Comparison of ENCODE assay signal across 1 cellular context in the genomic region with DNA sequence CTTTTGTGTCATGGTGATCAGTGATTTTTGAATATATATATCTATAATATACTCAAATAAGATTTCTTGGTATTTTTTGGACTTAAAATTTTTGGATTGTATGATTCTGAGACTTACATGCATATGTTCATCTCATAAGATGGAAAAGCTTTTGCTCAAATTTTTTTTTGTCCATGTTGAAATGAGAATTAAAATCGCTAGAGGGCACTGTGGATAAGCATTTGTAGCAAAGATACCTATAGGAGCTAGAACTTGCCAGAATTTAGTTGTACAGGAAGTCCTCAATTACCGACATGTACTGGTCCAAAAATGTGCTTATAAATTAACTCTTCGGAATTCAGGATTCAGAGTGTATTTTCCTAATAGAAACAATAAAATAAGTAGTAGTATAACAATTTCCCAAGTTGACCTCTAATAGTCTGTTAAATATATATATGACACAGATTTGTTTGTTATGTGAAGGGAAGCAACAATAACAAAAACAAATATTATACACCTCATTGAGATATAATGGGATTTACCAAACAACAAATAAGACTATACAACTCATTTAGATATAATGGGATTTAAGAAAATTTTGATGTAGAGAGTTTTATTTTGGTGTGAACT.
TF ChIP-seq lines count a peak whose summit lies in the region.

No MANE protein-coding gene starts in this region.

TF ChIP-seq in GM12878, 131 proteins besides CTCF, POLR2A, EP300 and RAD21 (continued from another document):
- TF ChIP-seq PRDM15 (CRISPR knock-in tag; IDR thresholded peaks at IDR 0.05) (no peak), POU2F2 (IDR thresholded peaks at IDR 0.05; ENCODE audit: borderline replicate concordance, low read depth, low read length) (no peak), PAX8 (IDR thresholded peaks at IDR 0.05) (no peak), ESRRA (IDR thresholded peaks at IDR 0.05; ENCODE audit: low read length) (no peak), SMAD5 (IDR thresholded peaks at IDR 0.05; ENCODE audit: low read depth) (no peak), PML (IDR thresholded peaks at IDR 0.05; ENCODE audit: low read length) (no peak), BCL3 (IDR thresholded peaks at IDR 0.05; ENCODE audit: borderline replicate concordance, insufficient read depth, low read depth, low read length, poor library complexity, severe bottlenecking) (no peak), SP1 (IDR thresholded peaks at IDR 0.05; ENCODE audit: low read depth, low read length) (no peak), ASH2L (IDR thresholded peaks at IDR 0.05; ENCODE audit: borderline replicate concordance, low read depth) (no peak), NBN (IDR thresholded peaks at IDR 0.05) (no peak)
- TF ChIP-seq, protein P1, sequence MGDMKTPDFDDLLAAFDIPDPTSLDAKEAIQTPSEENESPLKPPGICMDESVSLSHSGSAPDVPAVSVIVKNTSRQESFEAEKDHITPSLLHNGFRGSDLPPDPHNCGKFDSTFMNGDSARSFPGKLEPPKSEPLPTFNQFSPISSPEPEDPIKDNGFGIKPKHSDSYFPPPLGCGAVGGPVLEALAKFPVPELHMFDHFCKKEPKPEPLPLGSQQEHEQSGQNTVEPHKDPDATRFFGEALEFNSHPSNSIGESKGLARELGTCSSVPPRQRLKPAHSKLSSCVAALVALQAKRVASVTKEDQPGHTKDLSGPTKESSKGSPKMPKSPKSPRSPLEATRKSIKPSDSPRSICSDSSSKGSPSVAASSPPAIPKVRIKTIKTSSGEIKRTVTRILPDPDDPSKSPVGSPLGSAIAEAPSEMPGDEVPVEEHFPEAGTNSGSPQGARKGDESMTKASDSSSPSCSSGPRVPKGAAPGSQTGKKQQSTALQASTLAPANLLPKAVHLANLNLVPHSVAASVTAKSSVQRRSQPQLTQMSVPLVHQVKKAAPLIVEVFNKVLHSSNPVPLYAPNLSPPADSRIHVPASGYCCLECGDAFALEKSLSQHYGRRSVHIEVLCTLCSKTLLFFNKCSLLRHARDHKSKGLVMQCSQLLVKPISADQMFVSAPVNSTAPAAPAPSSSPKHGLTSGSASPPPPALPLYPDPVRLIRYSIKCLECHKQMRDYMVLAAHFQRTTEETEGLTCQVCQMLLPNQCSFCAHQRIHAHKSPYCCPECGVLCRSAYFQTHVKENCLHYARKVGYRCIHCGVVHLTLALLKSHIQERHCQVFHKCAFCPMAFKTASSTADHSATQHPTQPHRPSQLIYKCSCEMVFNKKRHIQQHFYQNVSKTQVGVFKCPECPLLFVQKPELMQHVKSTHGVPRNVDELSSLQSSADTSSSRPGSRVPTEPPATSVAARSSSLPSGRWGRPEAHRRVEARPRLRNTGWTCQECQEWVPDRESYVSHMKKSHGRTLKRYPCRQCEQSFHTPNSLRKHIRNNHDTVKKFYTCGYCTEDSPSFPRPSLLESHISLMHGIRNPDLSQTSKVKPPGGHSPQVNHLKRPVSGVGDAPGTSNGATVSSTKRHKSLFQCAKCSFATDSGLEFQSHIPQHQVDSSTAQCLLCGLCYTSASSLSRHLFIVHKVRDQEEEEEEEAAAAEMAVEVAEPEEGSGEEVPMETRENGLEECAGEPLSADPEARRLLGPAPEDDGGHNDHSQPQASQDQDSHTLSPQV (IDR thresholded peaks at IDR 0.05), result 0 out of 2 replicates have a peak, but pooled peaks have one; percentile 40
- TF ChIP-seq, protein P2, sequence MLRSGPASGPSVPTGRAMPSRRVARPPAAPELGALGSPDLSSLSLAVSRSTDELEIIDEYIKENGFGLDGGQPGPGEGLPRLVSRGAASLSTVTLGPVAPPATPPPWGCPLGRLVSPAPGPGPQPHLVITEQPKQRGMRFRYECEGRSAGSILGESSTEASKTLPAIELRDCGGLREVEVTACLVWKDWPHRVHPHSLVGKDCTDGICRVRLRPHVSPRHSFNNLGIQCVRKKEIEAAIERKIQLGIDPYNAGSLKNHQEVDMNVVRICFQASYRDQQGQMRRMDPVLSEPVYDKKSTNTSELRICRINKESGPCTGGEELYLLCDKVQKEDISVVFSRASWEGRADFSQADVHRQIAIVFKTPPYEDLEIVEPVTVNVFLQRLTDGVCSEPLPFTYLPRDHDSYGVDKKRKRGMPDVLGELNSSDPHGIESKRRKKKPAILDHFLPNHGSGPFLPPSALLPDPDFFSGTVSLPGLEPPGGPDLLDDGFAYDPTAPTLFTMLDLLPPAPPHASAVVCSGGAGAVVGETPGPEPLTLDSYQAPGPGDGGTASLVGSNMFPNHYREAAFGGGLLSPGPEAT (IDR thresholded peaks at IDR 0.05; ENCODE audit: low read depth), result no peak
- TF ChIP-seq, protein P3, sequence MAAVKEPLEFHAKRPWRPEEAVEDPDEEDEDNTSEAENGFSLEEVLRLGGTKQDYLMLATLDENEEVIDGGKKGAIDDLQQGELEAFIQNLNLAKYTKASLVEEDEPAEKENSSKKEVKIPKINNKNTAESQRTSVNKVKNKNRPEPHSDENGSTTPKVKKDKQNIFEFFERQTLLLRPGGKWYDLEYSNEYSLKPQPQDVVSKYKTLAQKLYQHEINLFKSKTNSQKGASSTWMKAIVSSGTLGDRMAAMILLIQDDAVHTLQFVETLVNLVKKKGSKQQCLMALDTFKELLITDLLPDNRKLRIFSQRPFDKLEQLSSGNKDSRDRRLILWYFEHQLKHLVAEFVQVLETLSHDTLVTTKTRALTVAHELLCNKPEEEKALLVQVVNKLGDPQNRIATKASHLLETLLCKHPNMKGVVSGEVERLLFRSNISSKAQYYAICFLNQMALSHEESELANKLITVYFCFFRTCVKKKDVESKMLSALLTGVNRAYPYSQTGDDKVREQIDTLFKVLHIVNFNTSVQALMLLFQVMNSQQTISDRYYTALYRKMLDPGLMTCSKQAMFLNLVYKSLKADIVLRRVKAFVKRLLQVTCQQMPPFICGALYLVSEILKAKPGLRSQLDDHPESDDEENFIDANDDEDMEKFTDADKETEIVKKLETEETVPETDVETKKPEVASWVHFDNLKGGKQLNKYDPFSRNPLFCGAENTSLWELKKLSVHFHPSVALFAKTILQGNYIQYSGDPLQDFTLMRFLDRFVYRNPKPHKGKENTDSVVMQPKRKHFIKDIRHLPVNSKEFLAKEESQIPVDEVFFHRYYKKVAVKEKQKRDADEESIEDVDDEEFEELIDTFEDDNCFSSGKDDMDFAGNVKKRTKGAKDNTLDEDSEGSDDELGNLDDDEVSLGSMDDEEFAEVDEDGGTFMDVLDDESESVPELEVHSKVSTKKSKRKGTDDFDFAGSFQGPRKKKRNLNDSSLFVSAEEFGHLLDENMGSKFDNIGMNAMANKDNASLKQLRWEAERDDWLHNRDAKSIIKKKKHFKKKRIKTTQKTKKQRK (IDR thresholded peaks at IDR 0.05; ENCODE audit: low read depth, low read length), result no peak
- TF ChIP-seq, protein P4, sequence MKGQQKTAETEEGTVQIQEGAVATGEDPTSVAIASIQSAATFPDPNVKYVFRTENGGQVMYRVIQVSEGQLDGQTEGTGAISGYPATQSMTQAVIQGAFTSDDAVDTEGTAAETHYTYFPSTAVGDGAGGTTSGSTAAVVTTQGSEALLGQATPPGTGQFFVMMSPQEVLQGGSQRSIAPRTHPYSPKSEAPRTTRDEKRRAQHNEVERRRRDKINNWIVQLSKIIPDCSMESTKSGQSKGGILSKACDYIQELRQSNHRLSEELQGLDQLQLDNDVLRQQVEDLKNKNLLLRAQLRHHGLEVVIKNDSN (IDR thresholded peaks at IDR 0.05; ENCODE audit: borderline replicate concordance, extremely low read length, insufficient read depth, low read depth, low read length), result no peak
